24 cellular contexts compared by ENCODE assay signal in genomic region chr18:34528177-34528576, GRCh38.
DNase-seq lines count a peak whose midpoint lies in the region; ATAC-seq and TF ChIP-seq lines count a peak whose summit lies in the region.
"Had no signal": no experiment of that assay in that cellular context is flagged by ENCODE, and none has a peak within 500 bp of the region (broad histone marks: within the 10 kb centered on the region; RNA-seq: fewer than 3 reads in every experiment).

No MANE protein-coding gene starts in this region.

- peak; percentile 59 for DNase-seq in dermis blood vessel endothelial cell
- DNase-seq in iPS-NIHi11 (ENCODE audit: low spot score) = peak; percentile 26
- no peak for DNase-seq in effector CD4-positive, alpha-beta T cell
- DNase-seq in NCI-H146 treated with DMSO at 0.1 percent for 48 hours (lab: John Stamatoyannopoulos, UW; ENCODE audit: unreplicated experiment) = no peak
- DNase-seq in activated naive CD4-positive, alpha-beta T cell treated with anti-CD3 and anti-CD28 coated beads for 36 hours = no peak
- DNase-seq: ACHN; BE2C; C1 segment of cervical spinal cord; CD4-positive, CD25-positive, alpha-beta regulatory T cell; CD8-positive, alpha-beta memory T cell; COR-L47; DMS 273 treated with DMSO at 0.1 percent for 48 hours; DMS53; DND-41; EL; GM23248; H7 had no signal

- peaks cover 10% of the 10 kb centered on the region for H3K9me3 Mint-ChIP-seq in activated naive CD4-positive, alpha-beta T cell treated with anti-CD3 and anti-CD28 coated beads for 36 hours

- no peaks in the 10 kb centered on the region for H3K36me3 ChIP-seq in HEK293 (ENCODE audit: control insufficient read depth in 2 of 2, insufficient read depth in 1 of 2, low read length in 2 of 2)
- H3K36me3 ChIP-seq: BE2C had no signal

- no peak for ATAC-seq in HG02852 (IDR thresholded peaks at IDR 0.05; ENCODE audit: unreplicated experiment)
- ATAC-seq: GM12878, HCT116, HepG2 had no signal

- no peaks in the 10 kb centered on the region for H3K4me1 Mint-ChIP-seq in activated naive CD4-positive, alpha-beta T cell treated with anti-CD3 and anti-CD28 coated beads for 36 hours (ENCODE audit: low read depth)
- H3K4me1 Mint-ChIP-seq: CD4-positive, CD25-positive, alpha-beta regulatory T cell; CD8-positive, alpha-beta memory T cell; IgD-negative memory B cell had no signal

- H3K27ac Mint-ChIP-seq in activated naive CD4-positive, alpha-beta T cell treated with anti-CD3 and anti-CD28 coated beads for 36 hours = no peak overlapping the region
- H3K27ac Mint-ChIP-seq: CD4-positive, CD25-positive, alpha-beta regulatory T cell; CD8-positive, alpha-beta memory T cell; IgD-negative memory B cell had no signal

- H3K9me3 ChIP-seq in HEK293 (ENCODE audit: control insufficient read depth, insufficient read depth, low read depth, low read length) = no peaks in the 10 kb centered on the region
- H3K9me3 ChIP-seq: BE2C had no signal

- TF ChIP-seq CTCF in 22Rv1 (IDR thresholded peaks at IDR 0.05) (0 out of 2 replicates have a peak, but pooled peaks have one; percentile 11), HEK293 (tag by site-specific recombination; IDR thresholded peaks at IDR 0.05) (no peak)

- no peaks in the 10 kb centered on the region for H3K27me3 Mint-ChIP-seq in activated naive CD4-positive, alpha-beta T cell treated with anti-CD3 and anti-CD28 coated beads for 36 hours (ENCODE audit: low read depth)
- H3K27me3 Mint-ChIP-seq: CD8-positive, alpha-beta memory T cell had no signal

- no peaks in the 10 kb centered on the region for H3K36me3 Mint-ChIP-seq in activated naive CD4-positive, alpha-beta T cell treated with anti-CD3 and anti-CD28 coated beads for 36 hours (ENCODE audit: low read depth)
- H3K36me3 Mint-ChIP-seq: CD4-positive, CD25-positive, alpha-beta regulatory T cell; CD8-positive, alpha-beta memory T cell; IgD-negative memory B cell had no signal

- intact Hi-C loops in activated naive CD4-positive, alpha-beta T cell treated with anti-CD3 and anti-CD28 coated beads for 36 hours (cut with micrococcal nuclease) = no loop called here

- CTCF ChIA-PET in HEK293 (lab: Yijun Ruan, JAX) = interaction anchor here (1.1 to 1.3 kb wide), 3 partner anchors 11 to 132 kb away, joined by 3 to 4 read pairs (median 3); no protein-coding TSS in a partner anchor
- CTCF ChIA-PET in activated naive CD4-positive, alpha-beta T cell treated with anti-CD3 and anti-CD28 coated beads for 36 hours (lab: Charles Lee) = no interaction called here

- H3K4me3 ChIP-seq in HEK293 (ENCODE audit: low read depth, low read length) = no peak overlapping the region
- H3K4me3 ChIP-seq: GM12878, GM23248 had no signal

- POLR2A ChIA-PET in HEK293 (lab: Yijun Ruan, JAX) = no interaction called here

- H3K27ac ChIP-seq in 22Rv1 = no peak overlapping the region
- no peak overlapping the region for H3K27ac ChIP-seq in HEK293 (ENCODE audit: extremely low read depth, low read depth, low read length)
- H3K27ac ChIP-seq: GM23248 had no signal

- no peak overlapping the region for H3K4me3 Mint-ChIP-seq in activated naive CD4-positive, alpha-beta T cell treated with anti-CD3 and anti-CD28 coated beads for 36 hours
- H3K4me3 Mint-ChIP-seq: CD4-positive, CD25-positive, alpha-beta regulatory T cell; CD8-positive, alpha-beta memory T cell; IgD-negative memory B cell had no signal

- H3K4me1 ChIP-seq in HEK293 (ENCODE audit: control insufficient read depth, insufficient read depth, low read length) = peaks cover 16% of the 10 kb centered on the region
- H3K4me1 ChIP-seq: BE2C had no signal

TF ChIP-seq in HEK293, 187 proteins besides CTCF, POLR2A, EP300 and RAD21:
- TF ChIP-seq KLF9 (tag by site-specific recombination; IDR thresholded peaks at IDR 0.05; ENCODE audit: low read depth) (0 out of 2 replicates have a peak, but pooled peaks have one; percentile 38), SETDB1 (IDR thresholded peaks at IDR 0.05; ENCODE audit: insufficient read length, low read length) (peak; percentile 53), PRDM10 (tag by site-specific recombination; IDR thresholded peaks at IDR 0.05) (peak; percentile 54), ZNF404 (tag by site-specific recombination; IDR thresholded peaks at IDR 0.05) (no peak)

Comparison
In these comparisons a context has a peak if more than half of its experiments do, and no peak if none do; other contexts are left out.
1. DNase-seq: peak in dermis blood vessel endothelial cell (single experiment) and iPS-NIHi11 (single experiment); none in effector CD4-positive, alpha-beta T cell (single experiment), NCI-H146 treated with DMSO at 0.1 percent for 48 hours (single experiment) and activated naive CD4-positive, alpha-beta T cell treated with anti-CD3 and anti-CD28 coated beads for 36 hours (single experiment).